In genomic region chr18:62720766-62721613, GRCh38 we compare ENCODE assay signal across 16 cellular contexts. TPM values are rescaled to one million over a fixed set of nuclear protein-coding genes. Genes with fewer than 3 reads are reported as not detected.
DNase-seq lines count a peak whose midpoint lies in the region; ATAC-seq, FAIRE-seq and TF ChIP-seq lines count a peak whose summit lies in the region.
"Had no signal": no experiment of that assay in that cellular context is flagged by ENCODE, and none has a peak within 500 bp of the region (broad histone marks: within the 10 kb centered on the region; RNA-seq: fewer than 3 reads in every experiment).

No MANE protein-coding gene starts in this region.

- no peaks in the 10 kb centered on the region for H3K9me3 Mint-ChIP-seq in type B pancreatic cell
- H3K9me3 Mint-ChIP-seq: nephron had no signal

- H3K4me1 Mint-ChIP-seq in type B pancreatic cell (ENCODE audit: unreplicated experiment): peaks cover 48% of the 10 kb centered on the region

- no peak overlapping the region for H3K27ac Mint-ChIP-seq in type B pancreatic cell
- H3K27ac Mint-ChIP-seq: nephron had no signal

- H3K4me2 ChIP-seq in keratinocyte (ENCODE audit: control insufficient read depth, extremely low read depth, insufficient read depth, low read depth, low read length): peak overlapping the region; percentile 95

- no peak for TF ChIP-seq CTCF in keratinocyte (optimal IDR thresholded peaks at IDR 0.05 in 1 of 3, IDR thresholded peaks at IDR 0.05 in 1 of 3, conservative IDR thresholded peaks at IDR 0.05 in 1 of 3; ENCODE audit: extremely low read depth in 1 of 3, insufficient read depth in 2 of 3, low read length in 3 of 3)
- no peak for TF ChIP-seq CTCF in type B pancreatic cell (conservative IDR thresholded peaks at IDR 0.05)
- no peak for TF ChIP-seq CTCF in GM20000 (IDR thresholded peaks at IDR 0.05; ENCODE audit: extremely low read depth, missing control alignments)

- H3K79me2 ChIP-seq in keratinocyte (ENCODE audit: control insufficient read depth, insufficient read depth, low read length): peaks cover 54% of the 10 kb centered on the region

- H3K36me3 ChIP-seq in keratinocyte (ENCODE audit: control insufficient read depth in 2 of 2, extremely low read depth in 1 of 2, insufficient read depth in 2 of 2, low read length in 2 of 2): no peaks in the 10 kb centered on the region
- H3K36me3 ChIP-seq: Peyer's patch, stomach had no signal

- FAIRE-seq in keratinocyte (lab: Jason Lieb, UNC): no peak
- FAIRE-seq: H54 had no signal

- H4K20me1 ChIP-seq in keratinocyte (ENCODE audit: control insufficient read depth, extremely low read depth, insufficient read depth, low read length): no peaks in the 10 kb centered on the region

- H3K4me3 Mint-ChIP-seq in type B pancreatic cell: peak overlapping the region; percentile 42

- peaks cover 7% of the 10 kb centered on the region for H3K36me3 Mint-ChIP-seq in type B pancreatic cell

- no peaks in the 10 kb centered on the region for H3K9me3 ChIP-seq in keratinocyte (ENCODE audit: control insufficient read depth, low read depth, low read length)
- H3K9me3 ChIP-seq: Caco-2, Peyer's patch, stomach had no signal

- no peak overlapping the region for H3K9ac ChIP-seq in keratinocyte (ENCODE audit: control insufficient read depth, extremely low read depth, insufficient read depth, low read length)

- H3K27me3 Mint-ChIP-seq in type B pancreatic cell: peaks cover 5% of the 10 kb centered on the region

- peaks cover 3% of the 10 kb centered on the region for H3K4me1 ChIP-seq in keratinocyte (ENCODE audit: control insufficient read depth, extremely low read depth, insufficient read depth, low read length)

- dilution Hi-C loops in keratinocyte (cut with MboI; ENCODE audit: extremely low pct_ligation_motif_present, low sequenced_read_pairs): no loop called here

- no peak overlapping the region for H2AFZ ChIP-seq in keratinocyte (ENCODE audit: control insufficient read depth, low read length)

- no peaks in the 10 kb centered on the region for H3K9me1 ChIP-seq in keratinocyte (ENCODE audit: control insufficient read depth, extremely low read depth, insufficient read depth, low read length)

- no peaks in the 10 kb centered on the region for H3K27me3 ChIP-seq in keratinocyte (ENCODE audit: control insufficient read depth, extremely low read depth, insufficient read depth, low read length)
- H3K27me3 ChIP-seq: Peyer's patch, stomach had no signal

- H3K27ac ChIP-seq in keratinocyte (ENCODE audit: control insufficient read depth, insufficient read depth, low read length): no peak overlapping the region
- H3K27ac ChIP-seq: Peyer's patch, stomach had no signal

- DNase-seq in stimulated activated CD4-positive, alpha-beta T cell treated with anti-CD3 and anti-CD28 coated beads, Interleukin-15, amount 100 ng/mL, for 24 hours: peak; percentile 34
- no peak for DNase-seq in stimulated activated CD4-positive, alpha-beta T cell treated with anti-CD3 and anti-CD28 coated beads, Interleukin-4, amount 100 ng/mL, for 24 hours
- DNase-seq in amniotic epithelial cell (ENCODE audit: low read depth): peak; percentile 48
- no peak for DNase-seq in keratinocyte (ENCODE audit: low read depth, low spot score)
- DNase-seq in type B pancreatic cell (ENCODE audit: extremely low spot score, unreplicated experiment): no peak
- DNase-seq in GM20000 (ENCODE audit: low spot score): no peak
- DNase-seq: activated CD4-positive, CD25-positive, alpha-beta regulatory T cell; Caco-2; cortex of kidney; NCI-H146; Peyer's patch; stomach had no signal

- ATAC-seq in HG03159 (IDR thresholded peaks at IDR 0.05; ENCODE audit: unreplicated experiment) (no peak), HG02884 (IDR thresholded peaks at IDR 0.05; ENCODE audit: unreplicated experiment) (no peak)

- no peak overlapping the region for H3K4me3 ChIP-seq in keratinocyte (ENCODE audit: control insufficient read depth in 2 of 3, extremely low read depth in 1 of 3, insufficient read depth in 2 of 3, low read depth in 1 of 3, low read length in 3 of 3)
- H3K4me3 ChIP-seq: Peyer's patch, stomach had no signal

RNA-seq across cellular contexts. Expression of gene PHLPP1, which starts 5.6 kb away (rescaled TPM):
- polyA plus RNA-seq in keratinocyte: 5.8 to 10.0 TPM (median 8.4 TPM) in 3 replicates
- 2.9 TPM for polyA plus RNA-seq in keratinocyte (2011; ENCODE audit: low read depth)
- 5.0 and 6.7 TPM in 2 replicates for polyA plus RNA-seq in keratinocyte (2011; cell fraction: cytosol; rRNA removed)
- 12.7 and 13.5 TPM in 2 replicates for polyA plus RNA-seq in keratinocyte (2011; cell fraction: nucleus; rRNA removed)
- polyA plus RNA-seq in keratinocyte (2012; ENCODE audit: low replicate concordance): 5.5 and 7.3 TPM in 2 replicates
- polyA minus RNA-seq in keratinocyte: 12.4 to 21.3 TPM (median 15.6 TPM) in 3 replicates
- polyA minus RNA-seq in keratinocyte (2011; cell fraction: cytosol; rRNA and poly(A)+ RNA removed): 7.3 TPM
- 13.6 and 34.7 TPM in 2 replicates for polyA minus RNA-seq in keratinocyte (2011; cell fraction: nucleus; rRNA and poly(A)+ RNA removed)
- total RNA-seq in type B pancreatic cell (ENCODE audit: low replicate concordance): 28.5 and 29.3 TPM in 2 replicates

Comparison
In these comparisons a context has a peak if more than half of its experiments do, and no peak if none do; other contexts are left out.
1. DNase-seq: peak in stimulated activated CD4-positive, alpha-beta T cell treated with anti-CD3 and anti-CD28 coated beads, Interleukin-15, amount 100 ng/mL, for 24 hours (single experiment) and amniotic epithelial cell (single experiment); none in stimulated activated CD4-positive, alpha-beta T cell treated with anti-CD3 and anti-CD28 coated beads, Interleukin-4, amount 100 ng/mL, for 24 hours (single experiment), keratinocyte (single experiment), type B pancreatic cell (single experiment) and GM20000 (single experiment).